Comparison of ENCODE assay signal across 38 cellular contexts in the genomic region with DNA sequence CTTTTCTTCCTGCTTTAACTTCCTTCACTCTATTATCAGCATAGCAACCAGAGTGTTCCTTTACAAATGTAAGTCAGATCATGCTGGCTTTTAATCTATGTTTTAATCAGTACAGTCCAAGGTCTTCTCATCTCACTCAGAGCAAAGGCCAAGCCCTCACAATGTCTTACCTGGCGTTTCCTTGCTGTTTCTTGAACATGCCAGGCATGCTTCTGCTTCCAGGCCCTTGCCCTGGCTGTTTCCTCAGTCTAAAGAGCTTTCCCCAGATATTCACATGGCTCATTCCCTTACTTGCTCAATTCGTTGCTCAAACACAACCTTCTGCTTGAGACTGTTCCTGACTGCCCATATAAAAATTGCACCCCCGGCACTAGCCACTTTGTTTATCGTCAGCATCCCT.
"Had no signal": no experiment of that assay in that cellular context is flagged by ENCODE, and none has a peak within 500 bp of the region (broad histone marks: within the 10 kb centered on the region; RNA-seq: fewer than 3 reads in every experiment).

No MANE protein-coding gene starts in this region.

- H3K9me3 Mint-ChIP-seq: activated T-helper 2 cell treated with anti-CD3 and anti-CD28 coated beads, Interferon-gamma antibody, Interleukin-2, Interleukin-4, amounts not matched to agents 10 μg/mL and 5 μg/mL and 100 μg/mL, durations not matched to agents 14 hours and 24 hours and 36 hours had no signal

- H3K27ac Mint-ChIP-seq: activated naive CD4-positive, alpha-beta T cell treated with anti-CD3 and anti-CD28 coated beads for 36 hours; activated naive CD4-positive, alpha-beta T cell treated with anti-CD3 and anti-CD28 coated beads, Interleukin-2, amount 10 ng/mL, durations not matched to agents 7 days and 5 days; activated naive CD4-positive, alpha-beta T cell treated with anti-CD3 and anti-CD28 coated beads, Interleukin-2, amount 50 U/mL, for 24 hours; activated naive CD4-positive, alpha-beta T cell treated with anti-CD3 and anti-CD28 coated beads, Interleukin-2, amount 50 U/mL, for 72 hours; activated naive CD8-positive, alpha-beta T cell; activated naive CD8-positive, alpha-beta T cell treated with anti-CD3 and anti-CD28 coated beads for 36 hours; activated naive CD8-positive, alpha-beta T cell treated with anti-CD3 and anti-CD28 coated beads, Interleukin-2, amount 10 ng/mL, durations not matched to agents 7 days and 5 days; activated naive CD8-positive, alpha-beta T cell treated with anti-CD3 and anti-CD28 coated beads, Interleukin-2, amount 50 U/mL, for 24 hours; activated T-cell treated with anti-CD3 and anti-CD28 coated beads, Interleukin-2, amount 50 U/mL, for 24 hours; activated T-cell treated with anti-CD3 and anti-CD28 coated beads, Interleukin-2, amount 50 U/mL, for 72 hours; activated T-helper 1 cell treated with anti-CD3 and anti-CD28 coated beads, Interleukin-12 subunit alpha, Interleukin-12 subunit beta, Interleukin-2, Interleukin-4 antibody, amounts not matched to agents 30 ng/mL and 10 ng/mL and 1 ng/mL, durations not matched to agents 14 hours and 24 hours and 36 hours; activated T-helper 17 cell treated with anti-CD3 and anti-CD28 coated beads, Interleukin-2, amount 50 U/mL, for 72 hours; activated T-helper 2 cell treated with anti-CD3 and anti-CD28 coated beads, Interferon-gamma antibody, Interleukin-2, Interleukin-4, amounts not matched to agents 10 μg/mL and 5 μg/mL and 100 μg/mL, durations not matched to agents 14 hours and 24 hours and 36 hours; brain had no signal

- H3K36me3 Mint-ChIP-seq: activated naive CD4-positive, alpha-beta T cell treated with anti-CD3 and anti-CD28 coated beads, Interleukin-2, amount 10 ng/mL, durations not matched to agents 7 days and 5 days; activated naive CD8-positive, alpha-beta T cell treated with anti-CD3 and anti-CD28 coated beads, Interleukin-2, amount 10 ng/mL, durations not matched to agents 7 days and 5 days; brain had no signal

- H3K9me3 ChIP-seq: adrenal gland, body of pancreas had no signal

- H3K4me1 Mint-ChIP-seq: activated naive CD4-positive, alpha-beta T cell treated with anti-CD3 and anti-CD28 coated beads, Interleukin-2, amount 10 ng/mL, durations not matched to agents 7 days and 5 days; activated naive CD4-positive, alpha-beta T cell treated with anti-CD3 and anti-CD28 coated beads, Interleukin-2, amount 50 U/mL, for 24 hours; activated naive CD8-positive, alpha-beta T cell treated with anti-CD3 and anti-CD28 coated beads for 36 hours; activated naive CD8-positive, alpha-beta T cell treated with anti-CD3 and anti-CD28 coated beads, Interleukin-2, amount 10 ng/mL, durations not matched to agents 7 days and 5 days; activated naive CD8-positive, alpha-beta T cell treated with anti-CD3 and anti-CD28 coated beads, Interleukin-2, amount 50 U/mL, for 24 hours; brain; central memory CD8-positive, alpha-beta T cell had no signal

- H3K27me3 ChIP-seq: adrenal gland, ascending aorta, body of pancreas, brain microvascular endothelial cell, breast epithelium, cardiac muscle cell had no signal

- H3K27ac ChIP-seq: adrenal gland, ascending aorta, body of pancreas, brain microvascular endothelial cell, breast epithelium, cardiac muscle cell had no signal

- H3K27me3 Mint-ChIP-seq: activated naive CD4-positive, alpha-beta T cell treated with anti-CD3 and anti-CD28 coated beads, Interleukin-2, amount 10 ng/mL, durations not matched to agents 7 days and 5 days; activated naive CD4-positive, alpha-beta T cell treated with anti-CD3 and anti-CD28 coated beads, Interleukin-2, amount 50 U/mL, for 24 hours; activated naive CD8-positive, alpha-beta T cell; activated naive CD8-positive, alpha-beta T cell treated with anti-CD3 and anti-CD28 coated beads for 36 hours; activated naive CD8-positive, alpha-beta T cell treated with anti-CD3 and anti-CD28 coated beads, Interleukin-2, amount 10 ng/mL, durations not matched to agents 7 days and 5 days; activated naive CD8-positive, alpha-beta T cell treated with anti-CD3 and anti-CD28 coated beads, Interleukin-2, amount 50 U/mL, for 24 hours; activated T-cell treated with anti-CD3 and anti-CD28 coated beads, Interleukin-2, amount 50 U/mL, for 24 hours; activated T-helper 17 cell treated with anti-CD3 and anti-CD28 coated beads, Interleukin-2, amount 50 U/mL, for 72 hours; central memory CD8-positive, alpha-beta T cell had no signal

- H3K4me3 ChIP-seq: adrenal gland, ascending aorta, body of pancreas, breast epithelium, cardiac muscle cell had no signal

- DNase-seq: activated effector memory CD4-positive, alpha-beta T cell treated with anti-CD3 and anti-CD28 coated beads, Interleukin-2, amount 50 U/mL, for 16 hours; activated effector memory CD4-positive, alpha-beta T cell treated with Interleukin-2 at 50 U/mL for 16 hours; activated gamma-delta T cell; activated gamma-delta T cell treated with Interleukin-2 at 50 U/mL for 16 hours; activated naive CD4-positive, alpha-beta T cell; activated naive CD4-positive, alpha-beta T cell treated with anti-CD3 and anti-CD28 coated beads for 36 hours; activated naive CD4-positive, alpha-beta T cell treated with anti-CD3 and anti-CD28 coated beads, Interleukin-2, amount 10 ng/mL, durations not matched to agents 7 days and 5 days; activated naive CD4-positive, alpha-beta T cell treated with anti-CD3 and anti-CD28 coated beads, Interleukin-2, amount 50 U/mL, for 16 hours; activated naive CD4-positive, alpha-beta T cell treated with Interleukin-2 at 50 U/mL for 16 hours; activated naive CD8-positive, alpha-beta T cell treated with anti-CD3 and anti-CD28 coated beads for 36 hours; activated naive CD8-positive, alpha-beta T cell treated with anti-CD3 and anti-CD28 coated beads, Interleukin-2, amount 10 ng/mL, durations not matched to agents 7 days and 5 days; activated naive CD8-positive, alpha-beta T cell treated with anti-CD3 and anti-CD28 coated beads, Interleukin-2, amount 50 U/mL, for 24 hours; activated T-cell treated with anti-CD3 and anti-CD28 coated beads, Interleukin-2, amount 50 U/mL, for 1 hour; activated T-cell treated with anti-CD3 and anti-CD28 coated beads, Interleukin-2, amount 50 U/mL, for 24 hours; activated T-cell treated with anti-CD3 and anti-CD28 coated beads, Interleukin-2, amount 50 U/mL, for 4 hours; activated T-cell treated with anti-CD3 and anti-CD28 coated beads, Interleukin-2, amount 50 U/mL, for 48 hours; activated T-cell treated with anti-CD3 and anti-CD28 coated beads, Interleukin-2, amount 50 U/mL, for 72 hours; adrenal gland; amniotic stem cell; amygdala; anterior cingulate cortex; aorta; body of pancreas; brain microvascular endothelial cell; caudate nucleus; central memory CD4-positive, alpha-beta T cell; cerebellar nuclear complex had no signal

- H3K36me3 ChIP-seq: adrenal gland, ascending aorta, brain microvascular endothelial cell, breast epithelium, cardiac muscle cell had no signal

- H3K4me3 Mint-ChIP-seq: activated naive CD4-positive, alpha-beta T cell treated with anti-CD3 and anti-CD28 coated beads for 36 hours; activated naive CD4-positive, alpha-beta T cell treated with anti-CD3 and anti-CD28 coated beads, Interleukin-2, amount 10 ng/mL, durations not matched to agents 7 days and 5 days; activated naive CD4-positive, alpha-beta T cell treated with anti-CD3 and anti-CD28 coated beads, Interleukin-2, amount 50 U/mL, for 24 hours; activated naive CD8-positive, alpha-beta T cell; activated naive CD8-positive, alpha-beta T cell treated with anti-CD3 and anti-CD28 coated beads for 36 hours; activated naive CD8-positive, alpha-beta T cell treated with anti-CD3 and anti-CD28 coated beads, Interleukin-2, amount 10 ng/mL, durations not matched to agents 7 days and 5 days; activated naive CD8-positive, alpha-beta T cell treated with anti-CD3 and anti-CD28 coated beads, Interleukin-2, amount 50 U/mL, for 24 hours; activated T-cell treated with anti-CD3 and anti-CD28 coated beads, Interleukin-2, amount 50 U/mL, for 24 hours; activated T-cell treated with anti-CD3 and anti-CD28 coated beads, Interleukin-2, amount 50 U/mL, for 4 hours; activated T-cell treated with anti-CD3 and anti-CD28 coated beads, Interleukin-2, amount 50 U/mL, for 72 hours; activated T-helper 1 cell treated with anti-CD3 and anti-CD28 coated beads, Interleukin-12 subunit alpha, Interleukin-12 subunit beta, Interleukin-2, Interleukin-4 antibody, amounts not matched to agents 30 ng/mL and 10 ng/mL and 1 ng/mL, durations not matched to agents 14 hours and 24 hours and 36 hours; activated T-helper 17 cell treated with anti-CD3 and anti-CD28 coated beads, Interleukin-2, amount 50 U/mL, for 72 hours; brain; central memory CD8-positive, alpha-beta T cell had no signal

- H3K4me1 ChIP-seq: adrenal gland, ascending aorta, body of pancreas, breast epithelium had no signal
